Comparison of ENCODE assay signal across 10 cellular contexts in genomic region chr20:44018684-44019637, GRCh38.
A peak's percentile ranks its signal among the peaks of the same experiment; 100 is the strongest.
DNase-seq lines count a peak whose midpoint lies in the region; ATAC-seq and TF ChIP-seq lines count a peak whose summit lies in the region.
"Had no signal": no experiment of that assay in that cellular context is flagged by ENCODE, and none has a peak within 500 bp of the region (broad histone marks: within the 10 kb centered on the region; RNA-seq: fewer than 3 reads in every experiment).

No MANE protein-coding gene starts in this region.

- in situ Hi-C loops in mammary epithelial cell (cut with MboI; ENCODE audit: low sequenced_read_pairs in 2 of 2) = no loop called here

- H3K27ac Mint-ChIP-seq in MCF 10A (ENCODE audit: low read depth, unreplicated experiment) = peak overlapping the region; percentile 16
- peak overlapping the region; percentile 77 for H3K27ac Mint-ChIP-seq in activated CD8-positive, alpha-beta T cell treated with anti-CD3 and anti-CD28 coated beads for 36 hours

- BruUV-seq in MCF 10A (replicated peaks; lab: Mats Ljungman, UMichigan) (no TSS peak), mammary epithelial cell (replicated peaks; lab: Mats Ljungman, UMichigan) (no TSS peak)

- H3K36me3 Mint-ChIP-seq in MCF 10A (ENCODE audit: insufficient read depth, unreplicated experiment) = no peaks in the 10 kb centered on the region
- H3K36me3 Mint-ChIP-seq in activated CD8-positive, alpha-beta T cell treated with anti-CD3 and anti-CD28 coated beads for 36 hours (ENCODE audit: low read depth) = no peaks in the 10 kb centered on the region

- WGBS in mammary epithelial cell (ENCODE audit: low coverage, missing lambda C conversion rate) = 75% methylated on average over 6 of the region's 7 CpGs
- WGBS in aorta, 2 donors = 25 to 28% methylated on average over 7 of the region's 7 CpGs

- H3K9ac ChIP-seq in mammary epithelial cell (ENCODE audit: insufficient read depth, low read length) = no peak overlapping the region

- H3K36me3 ChIP-seq in mammary epithelial cell (ENCODE audit: insufficient read depth, low read length) (no peaks in the 10 kb centered on the region), aorta (ENCODE audit: control insufficient read depth in 1 of 2, insufficient read depth in 2 of 2, low read length in 1 of 2) (no peaks in the 10 kb centered on the region)
- H3K36me3 ChIP-seq: heart right ventricle, neutrophil had no signal

- no peak overlapping the region for H3K4me3 Mint-ChIP-seq in MCF 10A (ENCODE audit: unreplicated experiment)
- H3K4me3 Mint-ChIP-seq in activated CD8-positive, alpha-beta T cell treated with anti-CD3 and anti-CD28 coated beads for 36 hours = peak overlapping the region; percentile 48

- H3K4me1 ChIP-seq in mammary epithelial cell (ENCODE audit: insufficient read depth, low read length) = no peaks in the 10 kb centered on the region
- peaks cover 1 to 5% of the 10 kb centered on the region in 2 donors for H3K4me1 ChIP-seq in aorta (ENCODE audit: control insufficient read depth in 1 of 2, insufficient read depth in 2 of 2, low read length in 2 of 2)

- no peaks in the 10 kb centered on the region for H3K9me3 ChIP-seq in mammary epithelial cell (replicated peaks; ENCODE audit: insufficient read depth, low read length)
- no peaks in the 10 kb centered on the region for H3K9me3 ChIP-seq in aorta (ENCODE audit: control insufficient read depth, low read length)
- H3K9me3 ChIP-seq: heart right ventricle, neutrophil had no signal

- no peaks in the 10 kb centered on the region for H3K79me2 ChIP-seq in mammary epithelial cell (ENCODE audit: insufficient read depth, low read length)

- POLR2A ChIA-PET in MCF 10A (lab: Yijun Ruan, JAX) = interaction anchor here (1.2 to 1.3 kb wide), 2 partner anchors 38 to 170 kb away, joined by 3 read pairs; no protein-coding TSS in a partner anchor
- POLR2A ChIA-PET in activated CD8-positive, alpha-beta T cell treated with anti-CD3 and anti-CD28 coated beads for 36 hours (lab: Charles Lee) = interaction anchor here (0.8 to 1.3 kb wide), 2 partner anchors 21 to 64 kb away, joined by 3 read pairs; no protein-coding TSS in a partner anchor

- DNase-seq in MCF 10A (ENCODE audit: unreplicated experiment) (no peak), mammary epithelial cell (no peak), left lobe of liver (ENCODE audit: low spot score) (peak; percentile 34), aorta (peak in 1 of 2 donors; percentile 68), SW480 (ENCODE audit: low spot score) (no peak)
- DNase-seq in activated CD8-positive, alpha-beta T cell treated with anti-CD3 and anti-CD28 coated beads for 36 hours = no peak
- DNase-seq in activated CD4-positive, CD25-positive, alpha-beta regulatory T cell treated with anti-CD3 and anti-CD28 coated beads, Interleukin-2, amount 50 U/mL, for 72 hours = no peak

- no peaks in the 10 kb centered on the region for H3K27me3 ChIP-seq in mammary epithelial cell (ENCODE audit: insufficient read depth, low read length)
- H3K27me3 ChIP-seq in aorta (ENCODE audit: control insufficient read depth in 1 of 2, insufficient read depth in 2 of 2, low read length in 1 of 2) = no peaks in the 10 kb centered on the region

- no peaks in the 10 kb centered on the region for H3K27me3 Mint-ChIP-seq in MCF 10A (ENCODE audit: insufficient read depth, unreplicated experiment)
- H3K27me3 Mint-ChIP-seq in activated CD8-positive, alpha-beta T cell treated with anti-CD3 and anti-CD28 coated beads for 36 hours = peaks cover 8% of the 10 kb centered on the region

- no peak overlapping the region for H3K27ac ChIP-seq in mammary epithelial cell (ENCODE audit: insufficient read depth, low read depth, low read length)
- H3K27ac ChIP-seq in aorta (ENCODE audit: low read depth in 1 of 2, low read length in 2 of 2) = peak overlapping the region; percentile 25 to 94
- H3K27ac ChIP-seq: neutrophil had no signal

- H3K4me1 Mint-ChIP-seq in MCF 10A (ENCODE audit: insufficient read depth, unreplicated experiment) = peaks cover 8% of the 10 kb centered on the region
- H3K4me1 Mint-ChIP-seq in activated CD8-positive, alpha-beta T cell treated with anti-CD3 and anti-CD28 coated beads for 36 hours (ENCODE audit: low read depth) = peaks cover 21% of the 10 kb centered on the region

- CTCF ChIA-PET in MCF 10A (lab: Yijun Ruan, JAX) (interaction anchor here (0.5 to 2.5 kb wide), 7 partner anchors 13 to 1729 kb away, joined by 3 to 18 read pairs (median 3); no protein-coding TSS in a partner anchor), mammary epithelial cell (lab: Charles Lee; ENCODE audit: low non-redundant PET) (no interaction called here)
- CTCF ChIA-PET in activated CD8-positive, alpha-beta T cell treated with anti-CD3 and anti-CD28 coated beads for 36 hours (lab: Charles Lee) = interaction anchor here (0.8 to 1.5 kb wide), 5 partner anchors 13 to 178 kb away, joined by 3 read pairs; no protein-coding TSS in a partner anchor

- H3K9me3 Mint-ChIP-seq in MCF 10A (ENCODE audit: unreplicated experiment) = no peaks in the 10 kb centered on the region
- no peaks in the 10 kb centered on the region for H3K9me3 Mint-ChIP-seq in activated CD8-positive, alpha-beta T cell treated with anti-CD3 and anti-CD28 coated beads for 36 hours

- H2AFZ ChIP-seq in mammary epithelial cell (ENCODE audit: low read depth, low read length) = no peak overlapping the region

- dilution Hi-C loops in mammary epithelial cell (cut with HindIII; ENCODE audit: low sequenced_read_pairs) = no loop called here

- no peaks in the 10 kb centered on the region for H4K20me1 ChIP-seq in mammary epithelial cell (ENCODE audit: insufficient read depth, low read length)

- ATAC-seq in activated CD8-positive, alpha-beta T cell treated with anti-CD3 and anti-CD28 coated beads for 36 hours = no peak
- ATAC-seq in left lobe of liver (no peak), aorta (ENCODE audit: low FRiP score) (no peak), HG03095 (IDR thresholded peaks at IDR 0.05; ENCODE audit: unreplicated experiment) (no peak)

- no peak for TF ChIP-seq CTCF in MCF 10A (IDR thresholded peaks at IDR 0.05; ENCODE audit: unreplicated experiment)
- no peak for TF ChIP-seq CTCF in mammary epithelial cell (conservative IDR thresholded peaks at IDR 0.05 in 1 of 2, IDR thresholded peaks at IDR 0.05 in 1 of 2; ENCODE audit: extremely low read depth in 1 of 2, insufficient read depth in 1 of 2, low read depth in 1 of 2, low read length in 2 of 2)
- TF ChIP-seq CTCF in activated CD8-positive, alpha-beta T cell treated with anti-CD3 and anti-CD28 coated beads for 36 hours (IDR thresholded peaks at IDR 0.05) = no peak

- H3K4me2 ChIP-seq in mammary epithelial cell (ENCODE audit: insufficient read depth, low read depth, low read length) = no peak overlapping the region

- intact Hi-C loops in MCF 10A (cut with micrococcal nuclease) = no loop called here
- intact Hi-C loops in mammary epithelial cell (cut with micrococcal nuclease) = loop anchor here (10.0 kb wide), 1 partner anchor 174 kb away; no protein-coding TSS in a partner anchor
- intact Hi-C loops in activated CD8-positive, alpha-beta T cell treated with anti-CD3 and anti-CD28 coated beads for 36 hours (cut with micrococcal nuclease) = no loop called here
- intact Hi-C loops in aorta (cut with DNase I) = loop anchor here in 1 of 2 donors (5.0 kb wide), 4 partner anchors 48 to 177 kb away; no protein-coding TSS in a partner anchor

- H3K4me3 ChIP-seq in mammary epithelial cell (replicated peaks in 1 of 3; ENCODE audit: insufficient read depth in 1 of 3, low read depth in 2 of 3, low read length in 3 of 3) (no peak overlapping the region), aorta (ENCODE audit: low read length in 2 of 2) (peak overlapping the region in 1 of 2 donors; percentile 16)
- H3K4me3 ChIP-seq: heart right ventricle had no signal
